In the genomic region with DNA sequence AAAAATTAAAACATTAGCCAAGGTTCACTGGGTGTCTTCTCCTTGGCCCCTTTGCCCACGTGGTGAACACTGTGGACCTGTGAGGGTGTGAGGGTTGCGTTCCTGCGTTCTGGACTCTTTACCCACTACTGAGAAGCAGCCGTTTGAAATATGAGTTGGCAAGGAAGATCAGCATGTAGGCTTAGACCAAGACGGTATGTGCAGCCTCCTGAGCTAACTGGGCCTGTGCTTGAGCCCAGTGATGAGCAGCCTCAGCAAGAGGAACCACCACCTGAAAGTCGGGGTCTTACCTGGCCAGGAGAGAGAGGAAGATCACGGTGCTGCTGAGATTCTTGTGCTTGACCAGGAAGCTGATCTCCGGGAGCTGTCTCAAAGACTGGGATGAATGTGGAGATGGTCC, we compare ENCODE assay signal across 14 cellular contexts. TPM values are rescaled to one million over a fixed set of nuclear protein-coding genes. Genes with fewer than 3 reads are reported as not detected.
DNase-seq lines count a peak whose midpoint lies in the region; ATAC-seq and TF ChIP-seq lines count a peak whose summit lies in the region.
"Had no signal": no experiment of that assay in that cellular context is flagged by ENCODE, and none has a peak within 500 bp of the region (broad histone marks: within the 10 kb centered on the region; RNA-seq: fewer than 3 reads in every experiment).

No MANE protein-coding gene starts in this region.

- no peaks in the 10 kb centered on the region for H3K4me1 ChIP-seq in CD4-positive, CD25-positive, alpha-beta regulatory T cell (ENCODE audit: control insufficient read depth, insufficient read depth, low read length, poor library complexity, severe bottlenecking)
- H3K4me1 ChIP-seq in PC-3 (ENCODE audit: insufficient read depth, low read length) (peaks cover 20% of the 10 kb centered on the region), spleen (peaks cover 0 to 6% (median 0%) of the 10 kb centered on the region in 6 donors)
- H3K4me1 ChIP-seq: SJCRH30 had no signal

- POLR2A ChIA-PET in PC-3 (lab: Charles Lee; ENCODE audit: unreplicated experiment) = no interaction called here

- TF ChIP-seq CTCF in PC-3 (conservative IDR thresholded peaks at IDR 0.05; ENCODE audit: low read depth, low read length) = no peak
- TF ChIP-seq CTCF in glutamatergic neuron (IDR thresholded peaks at IDR 0.05; ENCODE audit: partially characterized antibody, unreplicated experiment) = no peak
- no peak for TF ChIP-seq CTCF in spleen (IDR thresholded peaks at IDR 0.05 in 8 of 11, conservative IDR thresholded peaks at IDR 0.05 in 3 of 11)

- no peak overlapping the region for H3K4me3 ChIP-seq in CD4-positive, CD25-positive, alpha-beta regulatory T cell (ENCODE audit: low read depth, low read length)
- H3K4me3 ChIP-seq in PC-3 (ENCODE audit: low read length) (no peak overlapping the region), spleen (no peak overlapping the region)
- H3K4me3 ChIP-seq: SJCRH30 had no signal

- no TSS peak for BruUV-seq in PC-3 (replicated peaks; lab: Mats Ljungman, UMichigan)

- no peaks in the 10 kb centered on the region for H3K27me3 ChIP-seq in CD4-positive, CD25-positive, alpha-beta regulatory T cell (ENCODE audit: control insufficient read depth, insufficient read depth, low read length)
- H3K27me3 ChIP-seq in PC-3 (ENCODE audit: low read length) (no peaks in the 10 kb centered on the region), spleen (replicated peaks in 1 of 7) (no peaks in the 10 kb centered on the region)
- H3K27me3 ChIP-seq: SJCRH30 had no signal

- peak overlapping the region; percentile 74; the same call in 1 of the 2 replicates for H3K4me2 ChIP-seq in PC-3 (ENCODE audit: low read length)

- peaks cover 0 to 26% (median 7%) of the 10 kb centered on the region in 4 donors for H3K4me1 Mint-ChIP-seq in CD4-positive, CD25-positive, alpha-beta regulatory T cell
- peaks cover 31% of the 10 kb centered on the region for H3K4me1 Mint-ChIP-seq in glutamatergic neuron (ENCODE audit: low read depth, unreplicated experiment)

- H3F3A ChIP-seq in PC-3 (ENCODE audit: low read length, unreplicated experiment) = no peaks in the 10 kb centered on the region

- H3K4me3 Mint-ChIP-seq in CD4-positive, CD25-positive, alpha-beta regulatory T cell = no peak overlapping the region
- peak overlapping the region; percentile 6 for H3K4me3 Mint-ChIP-seq in glutamatergic neuron (ENCODE audit: unreplicated experiment)
- H3K4me3 Mint-ChIP-seq: CD4-positive, alpha-beta memory T cell had no signal

- H3K36me3 Mint-ChIP-seq in CD4-positive, CD25-positive, alpha-beta regulatory T cell = peaks cover 9% of the 10 kb centered on the region
- peaks cover 8% of the 10 kb centered on the region for H3K36me3 Mint-ChIP-seq in glutamatergic neuron (ENCODE audit: unreplicated experiment)

- peaks cover 3% of the 10 kb centered on the region; the same call in 1 of the 2 replicates for H3K79me2 ChIP-seq in PC-3 (ENCODE audit: low read length)

- no peaks in the 10 kb centered on the region for H3K9me2 ChIP-seq in PC-3 (replicated peaks; ENCODE audit: low read length)

- H3K9me3 Mint-ChIP-seq in CD4-positive, CD25-positive, alpha-beta regulatory T cell = no peaks in the 10 kb centered on the region
- peaks cover 8% of the 10 kb centered on the region for H3K9me3 Mint-ChIP-seq in glutamatergic neuron (ENCODE audit: unreplicated experiment)
- H3K9me3 Mint-ChIP-seq: CD4-positive, alpha-beta memory T cell had no signal

- intact Hi-C loops in PC-3 (cut with micrococcal nuclease) (no loop called here), spleen (cut with DNase I; ENCODE audit: low total_unique reads) (no loop called here)

- H4K20me1 ChIP-seq in PC-3 (ENCODE audit: low read length) = peaks cover 7% of the 10 kb centered on the region; the same call in 1 of the 2 replicates

- no peak for DNase-seq in CD4-positive, CD25-positive, alpha-beta regulatory T cell
- no peak for DNase-seq in PC-3
- no peak for DNase-seq in glutamatergic neuron
- peak; percentile 14 for DNase-seq in spleen
- DNase-seq in nucleus accumbens (lab: John Stamatoyannopoulos, UW) = no peak
- DNase-seq in stimulated activated CD4-positive, alpha-beta T cell treated with anti-CD3 and anti-CD28 coated beads, Interleukin-15, amount 100 ng/mL, for 24 hours = no peak
- DNase-seq: Calu3; CD4-positive, alpha-beta memory T cell; H7; NCI-H187 treated with DMSO at 0.1 percent for 48 hours; NCI-H69; SJCRH30 had no signal

- H3K27ac Mint-ChIP-seq in CD4-positive, CD25-positive, alpha-beta regulatory T cell = peak overlapping the region in 2 of 3 donors; percentile 52 to 80
- H3K27ac Mint-ChIP-seq in glutamatergic neuron (ENCODE audit: unreplicated experiment) = no peak overlapping the region
- H3K27ac Mint-ChIP-seq: CD4-positive, alpha-beta memory T cell had no signal

- H3K36me3 ChIP-seq in CD4-positive, CD25-positive, alpha-beta regulatory T cell (ENCODE audit: control insufficient read depth, insufficient read depth, low read length) = no peaks in the 10 kb centered on the region
- H3K36me3 ChIP-seq in PC-3 (ENCODE audit: low read depth, low read length) = no peaks in the 10 kb centered on the region
- H3K36me3 ChIP-seq in spleen = peaks cover 0 to 15% (median 2%) of the 10 kb centered on the region in 6 donors

- WGBS in spleen, 5 donors = 78 to 88% (median 85%) methylated on average over 8 of the region's 8 CpGs

- no peak for TF ChIP-seq POLR2A in spleen (IDR thresholded peaks at IDR 0.05)

- H2AFZ ChIP-seq in PC-3 (ENCODE audit: low read length) = no peak overlapping the region

- H3K27ac ChIP-seq in CD4-positive, CD25-positive, alpha-beta regulatory T cell (ENCODE audit: insufficient read depth, low read length, poor library complexity, severe bottlenecking) = no peak overlapping the region
- H3K27ac ChIP-seq in PC-3 (ENCODE audit: low read length) = peak overlapping the region; percentile 58
- no peak overlapping the region for H3K27ac ChIP-seq in spleen
- H3K27ac ChIP-seq: HL-60, SJCRH30 had no signal

- CTCF ChIA-PET in PC-3 (lab: Charles Lee) = no interaction called here

- H3K27me3 Mint-ChIP-seq in CD4-positive, CD25-positive, alpha-beta regulatory T cell = no peaks in the 10 kb centered on the region
- peaks cover 10% of the 10 kb centered on the region for H3K27me3 Mint-ChIP-seq in glutamatergic neuron (ENCODE audit: unreplicated experiment)
- H3K27me3 Mint-ChIP-seq: CD4-positive, alpha-beta memory T cell had no signal

- no peaks in the 10 kb centered on the region for H3K9me3 ChIP-seq in CD4-positive, CD25-positive, alpha-beta regulatory T cell (ENCODE audit: control insufficient read depth in 2 of 2, low read length in 2 of 2)
- no peaks in the 10 kb centered on the region for H3K9me3 ChIP-seq in PC-3 (ENCODE audit: low read length)
- H3K9me3 ChIP-seq in spleen = no peaks in the 10 kb centered on the region
- H3K9me3 ChIP-seq: SJCRH30 had no signal

- no peak overlapping the region for H3K9ac ChIP-seq in PC-3 (ENCODE audit: low read length)

- no peak for ATAC-seq in CD4-positive, CD25-positive, alpha-beta regulatory T cell (ENCODE audit: low read depth in 2 of 2)
- no peak for ATAC-seq in PC-3
- ATAC-seq in GM21367 (IDR thresholded peaks at IDR 0.05; ENCODE audit: unreplicated experiment) = no peak

RNA-seq across cellular contexts. Expression of a gene that starts 19.5 kb away (rescaled TPM):
- 27.6 TPM for total RNA-seq in CD4-positive, CD25-positive, alpha-beta regulatory T cell
- 1 to 10 TPM; 3.7 to 6.7 (median 6.0) TPM for polyA plus RNA-seq in CD4-positive, CD25-positive, alpha-beta regulatory T cell
- total RNA-seq in PC-3 (2014; rRNA removed) (10.3 and 13.8 TPM in 2 replicates), glutamatergic neuron (ENCODE audit: unreplicated experiment) (107 TPM), spleen (10 to 100 TPM; 12.0 to 36.2 (median 18.8) TPM)
- 10 to 100 TPM in 2 of 3 donors, 1 to 10 TPM in 1; 7.5 to 26.5 (median 23.1) TPM for polyA plus RNA-seq in spleen
